15 cellular contexts compared by ENCODE assay signal in genomic region chr10:74113546-74113945, GRCh38. TPM values are rescaled to one million over a fixed set of nuclear protein-coding genes. Genes with fewer than 3 reads are reported as not detected.
A peak's percentile ranks its signal among the peaks of the same experiment; 100 is the strongest.
DNase-seq lines count a peak whose midpoint lies in the region; ATAC-seq and TF ChIP-seq lines count a peak whose summit lies in the region.
"Had no signal": no experiment of that assay in that cellular context is flagged by ENCODE, and none has a peak within 500 bp of the region (broad histone marks: within the 10 kb centered on the region; RNA-seq: fewer than 3 reads in every experiment).

No MANE protein-coding gene starts in this region.

- H3K27ac ChIP-seq in CD8-positive, alpha-beta T cell (ENCODE audit: low read depth, low read length) = no peak overlapping the region
- H3K27ac ChIP-seq: C4-2B had no signal

- peaks cover 96% of the 10 kb centered on the region for H3K36me3 Mint-ChIP-seq in CD8-positive, alpha-beta T cell
- peaks cover 67% of the 10 kb centered on the region for H3K36me3 Mint-ChIP-seq in activated T-helper 1 cell treated with anti-CD3 and anti-CD28 coated beads, Interleukin-12 subunit alpha, Interleukin-12 subunit beta, Interleukin-2, Interleukin-4 antibody, amounts not matched to agents 30 ng/mL and 10 ng/mL and 1 ng/mL, durations not matched to agents 14 hours and 24 hours and 36 hours (ENCODE audit: low read depth)
- H3K36me3 Mint-ChIP-seq in osteocyte (ENCODE audit: unreplicated experiment) = peaks cover 75% of the 10 kb centered on the region
- H3K36me3 Mint-ChIP-seq in activated CD8-positive, alpha-beta T cell treated with anti-CD3 and anti-CD28 coated beads for 36 hours (ENCODE audit: low read depth) = peaks cover 56% of the 10 kb centered on the region

- no peak overlapping the region for H3K4me3 ChIP-seq in CD8-positive, alpha-beta T cell (ENCODE audit: low read depth, low read length)
- H3K4me3 ChIP-seq in fibroblast of mammary gland (ENCODE audit: control insufficient read depth, low read depth, low read length) = no peak overlapping the region

- H3K27me3 ChIP-seq in CD8-positive, alpha-beta T cell (ENCODE audit: insufficient read depth, low read length) = no peaks in the 10 kb centered on the region

- CTCF ChIA-PET in CD8-positive, alpha-beta T cell (lab: Charles Lee) = interaction anchor here (0.7 to 1.6 kb wide), 5 partner anchors 10 to 120 kb away, joined by 3 read pairs; no protein-coding TSS in a partner anchor
- CTCF ChIA-PET in activated CD8-positive, alpha-beta T cell treated with anti-CD3 and anti-CD28 coated beads for 36 hours (lab: Charles Lee) = interaction anchor here (0.9 to 1.1 kb wide), 2 partner anchors 11 to 55 kb away, joined by 3 read pairs; no protein-coding TSS in a partner anchor

- H3K4me3 Mint-ChIP-seq in CD8-positive, alpha-beta T cell = no peak overlapping the region
- no peak overlapping the region for H3K4me3 Mint-ChIP-seq in activated T-helper 1 cell treated with anti-CD3 and anti-CD28 coated beads, Interleukin-12 subunit alpha, Interleukin-12 subunit beta, Interleukin-2, Interleukin-4 antibody, amounts not matched to agents 30 ng/mL and 10 ng/mL and 1 ng/mL, durations not matched to agents 14 hours and 24 hours and 36 hours
- H3K4me3 Mint-ChIP-seq in osteocyte (ENCODE audit: unreplicated experiment) = no peak overlapping the region
- H3K4me3 Mint-ChIP-seq in activated CD8-positive, alpha-beta T cell treated with anti-CD3 and anti-CD28 coated beads for 36 hours = no peak overlapping the region
- H3K4me3 Mint-ChIP-seq: activated CD8-positive, alpha-beta T cell treated with anti-CD3 and anti-CD28 coated beads, Interleukin-2, amount 10 ng/mL, durations not matched to agents 7 days and 5 days; activated naive CD8-positive, alpha-beta T cell treated with anti-CD3 and anti-CD28 coated beads for 36 hours; type B pancreatic cell had no signal

- no peak for TF ChIP-seq CTCF in CD8-positive, alpha-beta T cell (IDR thresholded peaks at IDR 0.05)
- no peak for TF ChIP-seq CTCF in fibroblast of mammary gland (conservative IDR thresholded peaks at IDR 0.05; ENCODE audit: control insufficient read depth, insufficient read depth, low read depth, low read length)
- no peak for TF ChIP-seq CTCF in osteocyte (IDR thresholded peaks at IDR 0.05)
- TF ChIP-seq CTCF in activated CD8-positive, alpha-beta T cell treated with anti-CD3 and anti-CD28 coated beads for 36 hours (IDR thresholded peaks at IDR 0.05) = no peak

- peaks cover 6% of the 10 kb centered on the region for H3K4me1 Mint-ChIP-seq in CD8-positive, alpha-beta T cell (ENCODE audit: low read depth)
- H3K4me1 Mint-ChIP-seq in activated T-helper 1 cell treated with anti-CD3 and anti-CD28 coated beads, Interleukin-12 subunit alpha, Interleukin-12 subunit beta, Interleukin-2, Interleukin-4 antibody, amounts not matched to agents 30 ng/mL and 10 ng/mL and 1 ng/mL, durations not matched to agents 14 hours and 24 hours and 36 hours (ENCODE audit: low read depth) = peaks cover 27% of the 10 kb centered on the region
- H3K4me1 Mint-ChIP-seq in osteocyte (ENCODE audit: unreplicated experiment) = peaks cover 16% of the 10 kb centered on the region
- H3K4me1 Mint-ChIP-seq in activated CD8-positive, alpha-beta T cell treated with anti-CD3 and anti-CD28 coated beads for 36 hours (ENCODE audit: low read depth) = peaks cover 11% of the 10 kb centered on the region

- peaks cover 24% of the 10 kb centered on the region for H3K36me3 ChIP-seq in CD8-positive, alpha-beta T cell (ENCODE audit: insufficient read depth, low read length)

- POLR2A ChIA-PET in CD8-positive, alpha-beta T cell (lab: Charles Lee) = no interaction called here
- POLR2A ChIA-PET in activated CD8-positive, alpha-beta T cell treated with anti-CD3 and anti-CD28 coated beads for 36 hours (lab: Charles Lee) = no interaction called here

- H3K9me3 Mint-ChIP-seq in CD8-positive, alpha-beta T cell = no peaks in the 10 kb centered on the region
- no peaks in the 10 kb centered on the region for H3K9me3 Mint-ChIP-seq in activated T-helper 1 cell treated with anti-CD3 and anti-CD28 coated beads, Interleukin-12 subunit alpha, Interleukin-12 subunit beta, Interleukin-2, Interleukin-4 antibody, amounts not matched to agents 30 ng/mL and 10 ng/mL and 1 ng/mL, durations not matched to agents 14 hours and 24 hours and 36 hours
- no peaks in the 10 kb centered on the region for H3K9me3 Mint-ChIP-seq in osteocyte (ENCODE audit: unreplicated experiment)
- H3K9me3 Mint-ChIP-seq in activated CD8-positive, alpha-beta T cell treated with anti-CD3 and anti-CD28 coated beads for 36 hours = no peaks in the 10 kb centered on the region
- H3K9me3 Mint-ChIP-seq: activated naive CD8-positive, alpha-beta T cell treated with anti-CD3 and anti-CD28 coated beads for 36 hours; type B pancreatic cell had no signal

- no peaks in the 10 kb centered on the region for H3K9me3 ChIP-seq in CD8-positive, alpha-beta T cell (ENCODE audit: low read length)

- intact Hi-C loops in CD8-positive, alpha-beta T cell (cut with DNase I, micrococcal nuclease) = no loop called here
- intact Hi-C loops in activated T-helper 1 cell treated with anti-CD3 and anti-CD28 coated beads, Interleukin-12 subunit alpha, Interleukin-12 subunit beta, Interleukin-2, Interleukin-4 antibody, amounts not matched to agents 30 ng/mL and 10 ng/mL and 1 ng/mL, durations not matched to agents 14 hours and 24 hours and 36 hours (cut with micrococcal nuclease) = no loop called here
- intact Hi-C loops in activated CD8-positive, alpha-beta T cell treated with anti-CD3 and anti-CD28 coated beads for 36 hours (cut with micrococcal nuclease) = no loop called here

- no peaks in the 10 kb centered on the region for H3K4me1 ChIP-seq in CD8-positive, alpha-beta T cell (ENCODE audit: insufficient read depth, low read length)

- ATAC-seq in CD8-positive, alpha-beta T cell = no peak
- no peak for ATAC-seq in activated CD8-positive, alpha-beta T cell treated with anti-CD3 and anti-CD28 coated beads for 36 hours
- ATAC-seq: activated CD8-positive, alpha-beta T cell treated with anti-CD3 and anti-CD28 coated beads, Interleukin-2, amount 10 ng/mL, durations not matched to agents 7 days and 5 days had no signal

- peak overlapping the region; percentile 69 for H3K27ac Mint-ChIP-seq in CD8-positive, alpha-beta T cell
- H3K27ac Mint-ChIP-seq in activated T-helper 1 cell treated with anti-CD3 and anti-CD28 coated beads, Interleukin-12 subunit alpha, Interleukin-12 subunit beta, Interleukin-2, Interleukin-4 antibody, amounts not matched to agents 30 ng/mL and 10 ng/mL and 1 ng/mL, durations not matched to agents 14 hours and 24 hours and 36 hours = peak overlapping the region; percentile 37
- H3K27ac Mint-ChIP-seq in osteocyte (ENCODE audit: unreplicated experiment) = peak overlapping the region; percentile 68
- H3K27ac Mint-ChIP-seq in activated CD8-positive, alpha-beta T cell treated with anti-CD3 and anti-CD28 coated beads for 36 hours = no peak overlapping the region
- H3K27ac Mint-ChIP-seq: activated naive CD8-positive, alpha-beta T cell treated with anti-CD3 and anti-CD28 coated beads for 36 hours had no signal

- H3K27me3 Mint-ChIP-seq in CD8-positive, alpha-beta T cell (ENCODE audit: low read depth) = no peaks in the 10 kb centered on the region
- H3K27me3 Mint-ChIP-seq in activated T-helper 1 cell treated with anti-CD3 and anti-CD28 coated beads, Interleukin-12 subunit alpha, Interleukin-12 subunit beta, Interleukin-2, Interleukin-4 antibody, amounts not matched to agents 30 ng/mL and 10 ng/mL and 1 ng/mL, durations not matched to agents 14 hours and 24 hours and 36 hours (ENCODE audit: insufficient read depth) = no peaks in the 10 kb centered on the region
- no peaks in the 10 kb centered on the region for H3K27me3 Mint-ChIP-seq in osteocyte (ENCODE audit: unreplicated experiment)
- no peaks in the 10 kb centered on the region for H3K27me3 Mint-ChIP-seq in activated CD8-positive, alpha-beta T cell treated with anti-CD3 and anti-CD28 coated beads for 36 hours
- H3K27me3 Mint-ChIP-seq: activated naive CD8-positive, alpha-beta T cell treated with anti-CD3 and anti-CD28 coated beads for 36 hours; type B pancreatic cell had no signal

- no peak for DNase-seq in CD8-positive, alpha-beta T cell
- no peak for DNase-seq in activated T-helper 1 cell treated with anti-CD3 and anti-CD28 coated beads, Interleukin-12 subunit alpha, Interleukin-12 subunit beta, Interleukin-2, Interleukin-4 antibody, amounts not matched to agents 30 ng/mL and 10 ng/mL and 1 ng/mL, durations not matched to agents 14 hours and 24 hours and 36 hours (ENCODE audit: low spot score)
- DNase-seq in fibroblast of mammary gland (ENCODE audit: low read depth) (peak; percentile 25), osteocyte (ENCODE audit: extremely low spot score, unreplicated experiment) (no peak), COLO829 (ENCODE audit: low spot score) (no peak), NCI-H226 (no peak), activated T-cell treated with anti-CD3 and anti-CD28 coated beads for 4 hours (no peak)
- DNase-seq in activated CD8-positive, alpha-beta T cell treated with anti-CD3 and anti-CD28 coated beads for 36 hours = no peak
- DNase-seq: activated CD8-positive, alpha-beta T cell treated with anti-CD3 and anti-CD28 coated beads, Interleukin-2, amount 10 ng/mL, durations not matched to agents 7 days and 5 days; activated naive CD8-positive, alpha-beta T cell treated with anti-CD3 and anti-CD28 coated beads for 36 hours; NCI-H1436; stimulated activated CD4-positive, alpha-beta T cell treated with anti-CD3 and anti-CD28 coated beads, Interleukin-4, amount 100 ng/mL, for 4 hours; T-helper 2 cell had no signal

RNA-seq across cellular contexts. Expression of gene AP3M1, which starts 37.1 kb away (rescaled TPM):
- total RNA-seq in CD8-positive, alpha-beta T cell = 10 to 100 TPM; 18.7 to 22.8 TPM
- 48.3 and 53.8 TPM in 2 replicates for total RNA-seq in activated T-helper 1 cell treated with anti-CD3 and anti-CD28 coated beads, Interleukin-12 subunit alpha, Interleukin-12 subunit beta, Interleukin-2, Interleukin-4 antibody, amounts not matched to agents 30 ng/mL and 10 ng/mL and 1 ng/mL, durations not matched to agents 14 hours and 24 hours and 36 hours
- total RNA-seq in osteocyte = 39.6 and 41.7 TPM in 2 replicates
- total RNA-seq in activated CD8-positive, alpha-beta T cell treated with anti-CD3 and anti-CD28 coated beads for 36 hours = 10 to 100 TPM; 35.4 to 42.2 TPM

RNA-seq across cellular contexts. Expression of gene ADK, which starts 37.5 kb away (rescaled TPM):
- total RNA-seq in CD8-positive, alpha-beta T cell = 10 to 100 TPM; 20.7 to 21.8 TPM
- total RNA-seq in activated T-helper 1 cell treated with anti-CD3 and anti-CD28 coated beads, Interleukin-12 subunit alpha, Interleukin-12 subunit beta, Interleukin-2, Interleukin-4 antibody, amounts not matched to agents 30 ng/mL and 10 ng/mL and 1 ng/mL, durations not matched to agents 14 hours and 24 hours and 36 hours = 47.4 and 50.8 TPM in 2 replicates
- 47.0 and 50.0 TPM in 2 replicates for total RNA-seq in osteocyte
- total RNA-seq in activated CD8-positive, alpha-beta T cell treated with anti-CD3 and anti-CD28 coated beads for 36 hours = 10 to 100 TPM; 56.9 to 57.5 TPM
